Comparison of ENCODE assay signal across 20 cellular contexts in the genomic region with DNA sequence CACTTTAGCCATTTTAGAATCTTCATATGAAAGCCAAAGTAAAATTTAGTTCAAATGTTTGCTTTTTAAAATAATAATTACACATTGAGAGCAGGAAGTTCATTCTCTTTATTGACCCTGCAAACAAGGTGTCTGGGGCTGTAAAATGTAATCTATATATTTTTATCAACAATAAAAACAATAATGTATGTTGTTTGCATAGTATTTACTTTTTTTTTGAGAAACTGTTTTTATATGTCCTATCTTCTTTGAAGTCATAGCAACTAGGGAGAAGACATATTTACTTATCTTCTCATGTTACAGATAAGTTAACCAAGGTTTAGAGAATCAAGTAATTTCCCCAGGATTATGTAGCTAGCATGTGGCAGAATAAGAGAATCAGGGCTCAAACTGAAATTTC. TPM values are rescaled to one million over a fixed set of nuclear protein-coding genes. Genes with fewer than 3 reads are reported as not detected.
"Had no signal": no experiment of that assay in that cellular context is flagged by ENCODE, and none has a peak within 500 bp of the region (broad histone marks: within the 10 kb centered on the region; RNA-seq: fewer than 3 reads in every experiment).

No MANE protein-coding gene starts in this region.

RNA-seq across cellular contexts. Expression of a gene that starts 37.6 kb away (rescaled TPM):
- total RNA-seq: dermis blood vessel endothelial cell; esophagus squamous epithelium; heart right ventricle; left ventricle myocardium superior; lower lobe of right lung; mesenteric fat pad; myocyte; naive thymus-derived CD8-positive, alpha-beta T cell; occipital lobe; ovary; psoas muscle; renal cortical epithelial cell; right cardiac atrium; sigmoid colon; skeletal muscle tissue; stomach; subcutaneous adipose tissue; thoracic aorta; tibial nerve; upper lobe of left lung had no signal
